In genomic region chr1:197921235-197922069, GRCh38 we compare ENCODE assay signal across 12 cellular contexts. TPM values are rescaled to one million over a fixed set of nuclear protein-coding genes. Genes with fewer than 3 reads are reported as not detected.
DNase-seq lines count a peak whose midpoint lies in the region; ATAC-seq and TF ChIP-seq lines count a peak whose summit lies in the region.
"Had no signal": no experiment of that assay in that cellular context is flagged by ENCODE, and none has a peak within 500 bp of the region (broad histone marks: within the 10 kb centered on the region; RNA-seq: fewer than 3 reads in every experiment).

No MANE protein-coding gene starts in this region.

- no peak for ATAC-seq in heart right ventricle
- ATAC-seq in CD4-positive, alpha-beta T cell (ENCODE audit: poor library complexity) = no peak

- intact Hi-C loops in dendritic cell treated with granulocyte-macrophage colony-stimulating factor and Interleukin-4, amounts not matched to agents 40 ng/mL and 50 ng/mL, for 4 days (cut with micrococcal nuclease) = loop anchor here (5.0 to 10.0 kb wide), 4 partner anchors 304 to 543 kb away; no protein-coding TSS in a partner anchor
- intact Hi-C loops in heart right ventricle (cut with DNase I) = loop anchor here in 7 of 10 donors (5.0 to 10.0 kb wide), 5 partner anchors 304 to 543 kb away; no protein-coding TSS in a partner anchor
- intact Hi-C loops in CD4-positive, alpha-beta T cell (cut with DNase I, micrococcal nuclease) = loop anchor here in 1 of 2 experiments (5.0 to 10.0 kb wide), 3 partner anchors 49 to 527 kb away; no protein-coding TSS in a partner anchor

- DNase-seq in AG04449 (ENCODE audit: low read depth, low spot score) (no peak), mesothelial cell of epicardium (ENCODE audit: low spot score in 2 of 2, unreplicated experiment in 2 of 2) (no peak), heart right ventricle (no peak), NCI-H2107 treated with DMSO at 0.1 percent for 48 hours (lab: John Stamatoyannopoulos, UW; ENCODE audit: unreplicated experiment) (no peak)
- no peak for DNase-seq in stimulated activated CD4-positive, alpha-beta T cell treated with anti-CD3 and anti-CD28 coated beads, Interleukin-4, amount 100 ng/mL, for 24 hours
- DNase-seq in CD4-positive, alpha-beta T cell = no peak
- DNase-seq: nucleus accumbens, RPMI8226 had no signal

- no peaks in the 10 kb centered on the region for H3K36me3 Mint-ChIP-seq in dendritic cell treated with granulocyte-macrophage colony-stimulating factor and Interleukin-4, amounts not matched to agents 40 ng/mL and 50 ng/mL, for 4 days (ENCODE audit: low read depth)
- peaks cover 2% of the 10 kb centered on the region for H3K36me3 Mint-ChIP-seq in mesothelial cell of epicardium
- H3K36me3 Mint-ChIP-seq in CD4-positive, alpha-beta T cell (ENCODE audit: low read depth) = no peaks in the 10 kb centered on the region

- CTCF ChIA-PET in AG04449 (lab: Yijun Ruan, JAX) = interaction anchor here (0.6 to 1.7 kb wide), 6 partner anchors 234 to 401 kb away, joined by 3 to 4 read pairs (median 3); no protein-coding TSS in a partner anchor
- CTCF ChIA-PET in CD4-positive, alpha-beta T cell (lab: Charles Lee) = no interaction called here

- H3K36me3 ChIP-seq in ES-I3 (ENCODE audit: insufficient read depth, low read length) (no peaks in the 10 kb centered on the region), heart right ventricle (no peaks in the 10 kb centered on the region)
- H3K36me3 ChIP-seq: BLaER1 had no signal

- H3K27me3 ChIP-seq in heart right ventricle = peaks cover 30 to 99% (median 88%) of the 10 kb centered on the region in 7 donors
- peaks cover 76% of the 10 kb centered on the region for H3K27me3 ChIP-seq in CD4-positive, alpha-beta T cell (ENCODE audit: control insufficient read depth, insufficient read depth, low read length)

- H3K4me3 Mint-ChIP-seq in dendritic cell treated with granulocyte-macrophage colony-stimulating factor and Interleukin-4, amounts not matched to agents 40 ng/mL and 50 ng/mL, for 4 days = peak overlapping the region; percentile 20
- peak overlapping the region; percentile 63 for H3K4me3 Mint-ChIP-seq in mesothelial cell of epicardium
- no peak overlapping the region for H3K4me3 Mint-ChIP-seq in CD4-positive, alpha-beta T cell

- TF ChIP-seq CTCF in AG04449 (IDR thresholded peaks at IDR 0.05; ENCODE audit: insufficient read depth, low read length, missing control alignments) = no peak
- no peak for TF ChIP-seq CTCF in mesothelial cell of epicardium (IDR thresholded peaks at IDR 0.05; ENCODE audit: unreplicated experiment)
- TF ChIP-seq CTCF in heart right ventricle (IDR thresholded peaks at IDR 0.05) = no peak
- no peak for TF ChIP-seq CTCF in CD4-positive, alpha-beta T cell (IDR thresholded peaks at IDR 0.05)

- H3K27ac ChIP-seq in heart right ventricle = no peak overlapping the region
- no peak overlapping the region for H3K27ac ChIP-seq in CD4-positive, alpha-beta T cell (ENCODE audit: low read depth, low read length)
- H3K27ac ChIP-seq: BLaER1 had no signal

- POLR2A ChIA-PET in AG04449 (lab: Yijun Ruan, JAX) = no interaction called here
- POLR2A ChIA-PET in CD4-positive, alpha-beta T cell (lab: Charles Lee) = interaction anchor here (0.7 kb wide), 1 partner anchor 704 kb away, joined by 3 read pairs; no protein-coding TSS in a partner anchor

- H3K27ac Mint-ChIP-seq in dendritic cell treated with granulocyte-macrophage colony-stimulating factor and Interleukin-4, amounts not matched to agents 40 ng/mL and 50 ng/mL, for 4 days = no peak overlapping the region
- no peak overlapping the region for H3K27ac Mint-ChIP-seq in mesothelial cell of epicardium
- H3K27ac Mint-ChIP-seq in CD4-positive, alpha-beta T cell = no peak overlapping the region

- H3K4me1 ChIP-seq in ES-I3 (ENCODE audit: insufficient read depth, low read length) (no peaks in the 10 kb centered on the region), heart right ventricle (peaks cover 4 to 46% (median 23%) of the 10 kb centered on the region in 9 donors)

- no peaks in the 10 kb centered on the region for H3K9me3 ChIP-seq in ES-I3 (ENCODE audit: control insufficient read depth, insufficient read depth, low read length)
- H3K9me3 ChIP-seq in heart right ventricle = no peaks in the 10 kb centered on the region
- H3K9me3 ChIP-seq in CD4-positive, alpha-beta T cell (ENCODE audit: control insufficient read depth, low read length) = no peaks in the 10 kb centered on the region

- H3K4me1 Mint-ChIP-seq in dendritic cell treated with granulocyte-macrophage colony-stimulating factor and Interleukin-4, amounts not matched to agents 40 ng/mL and 50 ng/mL, for 4 days (ENCODE audit: low read depth) = peaks cover 49% of the 10 kb centered on the region
- peaks cover 41% of the 10 kb centered on the region for H3K4me1 Mint-ChIP-seq in mesothelial cell of epicardium
- peaks cover 48% of the 10 kb centered on the region for H3K4me1 Mint-ChIP-seq in CD4-positive, alpha-beta T cell (ENCODE audit: low read depth)

- peaks cover 83% of the 10 kb centered on the region for H3K27me3 Mint-ChIP-seq in dendritic cell treated with granulocyte-macrophage colony-stimulating factor and Interleukin-4, amounts not matched to agents 40 ng/mL and 50 ng/mL, for 4 days
- peaks cover 86% of the 10 kb centered on the region for H3K27me3 Mint-ChIP-seq in mesothelial cell of epicardium (ENCODE audit: low read depth)
- peaks cover 92% of the 10 kb centered on the region for H3K27me3 Mint-ChIP-seq in CD4-positive, alpha-beta T cell

- 31 to 36% methylated on average over 33 of the region's 33 CpGs for WGBS in heart right ventricle, 2 donors

- peak overlapping the region; percentile 80 for H3K4me3 ChIP-seq in AG04449 (ENCODE audit: low read depth, low read length)
- no peak overlapping the region for H3K4me3 ChIP-seq in heart right ventricle
- H3K4me3 ChIP-seq: BLaER1 had no signal

- peak overlapping the region; percentile 49; the same call in 1 of the 2 replicates for H3K9ac ChIP-seq in ES-I3 (ENCODE audit: low read depth, low read length)
- H3K9ac ChIP-seq: BLaER1 had no signal

- H3K9me3 Mint-ChIP-seq in dendritic cell treated with granulocyte-macrophage colony-stimulating factor and Interleukin-4, amounts not matched to agents 40 ng/mL and 50 ng/mL, for 4 days = no peaks in the 10 kb centered on the region
- no peaks in the 10 kb centered on the region for H3K9me3 Mint-ChIP-seq in mesothelial cell of epicardium
- no peaks in the 10 kb centered on the region for H3K9me3 Mint-ChIP-seq in CD4-positive, alpha-beta T cell

RNA-seq across cellular contexts. Expression of gene LHX9, which starts 4.3 kb away (rescaled TPM):
- total RNA-seq in mesothelial cell of epicardium (5.8 to 6.8 TPM (median 6.2 TPM) in 3 replicates), heart right ventricle (under 1 TPM in 9 of 10 donors, not detected in 1; 0.09 to 0.38 (median 0.23) TPM)
- under 1 TPM; 0.07 TPM for polyA plus RNA-seq in heart right ventricle
- not detected for total RNA-seq in CD4-positive, alpha-beta T cell
- total RNA-seq: bronchial epithelial cell had no signal

RNA-seq across cellular contexts. Expression of gene C1orf53, which starts 19.0 kb away (rescaled TPM):
- total RNA-seq in mesothelial cell of epicardium (3.8 to 4.6 TPM (median 4.3 TPM) in 3 replicates), heart right ventricle (10 to 100 TPM in 1 of 10 donors, 1 to 10 TPM in 9; 2.9 to 10.7 (median 5.9) TPM)
- polyA plus RNA-seq in heart right ventricle = 1 to 10 TPM; 3.6 to 7.8 TPM
- not detected for total RNA-seq in CD4-positive, alpha-beta T cell
